Comparison of ENCODE assay signal across 9 cellular contexts in the genomic region with DNA sequence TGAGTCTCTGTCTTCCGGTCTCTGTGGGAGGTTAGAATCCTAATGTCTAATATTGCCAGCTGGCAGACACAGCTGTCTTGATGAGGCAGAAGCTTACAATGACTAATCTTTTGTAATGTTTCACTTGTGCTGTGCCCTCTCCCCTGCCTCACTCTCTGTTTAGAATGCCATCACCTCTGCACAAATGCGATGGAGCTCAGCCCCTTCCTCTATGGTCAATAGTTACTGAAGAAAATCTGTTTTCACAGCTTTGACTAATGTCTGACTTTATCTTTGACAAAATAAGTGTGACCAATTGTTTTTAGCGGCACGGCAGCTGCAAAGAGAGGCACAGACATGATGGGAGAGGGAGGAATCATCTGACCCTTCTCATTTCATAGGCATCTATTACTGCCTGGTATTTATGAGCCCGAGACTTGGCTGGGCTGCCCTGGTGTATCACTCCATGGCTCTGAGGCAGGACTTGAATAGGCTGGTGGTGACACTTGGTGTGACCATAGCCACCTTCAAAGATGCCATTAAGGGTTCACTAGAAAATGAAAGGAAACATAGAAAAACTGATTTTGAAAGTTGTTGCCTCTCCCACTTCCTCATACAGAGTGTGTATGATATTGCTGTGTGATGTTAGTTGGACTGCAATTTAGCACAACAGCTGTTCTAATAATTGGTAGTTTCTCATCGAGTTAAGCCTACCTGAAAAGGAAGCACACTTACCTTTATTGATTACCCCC.
A peak's percentile ranks its signal among the peaks of the same experiment; 100 is the strongest.
DNase-seq lines count a peak whose midpoint lies in the region; ATAC-seq and TF ChIP-seq lines count a peak whose summit lies in the region.
"Had no signal": no experiment of that assay in that cellular context is flagged by ENCODE, and none has a peak within 500 bp of the region (broad histone marks: within the 10 kb centered on the region; RNA-seq: fewer than 3 reads in every experiment).

No MANE protein-coding gene starts in this region.

- CTCF ChIA-PET in GM10248 (lab: Yijun Ruan, JAX) (interaction anchor here (1.5 kb wide), 1 partner anchor 12 kb away, joined by 4 read pairs; no protein-coding TSS in a partner anchor), HEK293T (lab: Yijun Ruan, JAX) (no interaction called here)

- DNase-seq in GM10248 (ENCODE audit: extremely low spot score) (peak; percentile 47), cardiac fibroblast (ENCODE audit: low read depth in 2 of 2) (peak; percentile 23 to 73), iPS-NIHi7 (ENCODE audit: extremely low spot score) (no peak), NCI-H1092 treated with DMSO at 0.1 percent for 48 hours (lab: John Stamatoyannopoulos, UW) (no peak), HEK293T (ENCODE audit: extremely low spot score) (no peak), cerebellar cortex (ENCODE audit: low spot score) (no peak)
- DNase-seq: DMS 273 treated with DMSO at 0.1 percent for 48 hours had no signal

- ATAC-seq in GM19463 (IDR thresholded peaks at IDR 0.05; ENCODE audit: unreplicated experiment): peak; percentile 74
- ATAC-seq in HG03175 (IDR thresholded peaks at IDR 0.05; ENCODE audit: unreplicated experiment): peak; percentile 72

- H3K4me3 ChIP-seq in cardiac fibroblast (replicated peaks in 1 of 2; ENCODE audit: low read depth in 2 of 2, low read length in 2 of 2): no peak overlapping the region

- TF ChIP-seq CTCF in GM10248 (IDR thresholded peaks at IDR 0.05; ENCODE audit: control extremely low read depth, extremely low read depth, low read depth, missing control alignments) (no peak), cardiac fibroblast (IDR thresholded peaks at IDR 0.05; ENCODE audit: low read depth, low read length) (no peak)

- POLR2A ChIA-PET in GM10248 (lab: Yijun Ruan, JAX): interaction anchor here (1.3 to 1.5 kb wide), 2 partner anchors 19 to 52 kb away, joined by 3 read pairs; no protein-coding TSS in a partner anchor
- POLR2A ChIA-PET in HEK293T (lab: Yijun Ruan, JAX): interaction anchor here (0.8 kb wide), 1 partner anchor 19 kb away, joined by 3 read pairs; no protein-coding TSS in a partner anchor

TF ChIP-seq in HEK293T, 16 proteins besides CTCF, POLR2A, EP300 and RAD21:
- TF ChIP-seq, protein P1, sequence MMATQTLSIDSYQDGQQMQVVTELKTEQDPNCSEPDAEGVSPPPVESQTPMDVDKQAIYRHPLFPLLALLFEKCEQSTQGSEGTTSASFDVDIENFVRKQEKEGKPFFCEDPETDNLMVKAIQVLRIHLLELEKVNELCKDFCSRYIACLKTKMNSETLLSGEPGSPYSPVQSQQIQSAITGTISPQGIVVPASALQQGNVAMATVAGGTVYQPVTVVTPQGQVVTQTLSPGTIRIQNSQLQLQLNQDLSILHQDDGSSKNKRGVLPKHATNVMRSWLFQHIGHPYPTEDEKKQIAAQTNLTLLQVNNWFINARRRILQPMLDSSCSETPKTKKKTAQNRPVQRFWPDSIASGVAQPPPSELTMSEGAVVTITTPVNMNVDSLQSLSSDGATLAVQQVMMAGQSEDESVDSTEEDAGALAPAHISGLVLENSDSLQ (IDR thresholded peaks at IDR 0.05): no peak
- TF ChIP-seq LEF1 (IDR thresholded peaks at IDR 0.05; ENCODE audit: borderline replicate concordance) (no peak), ELF4 (IDR thresholded peaks at IDR 0.05) (no peak), NFRKB (IDR thresholded peaks at IDR 0.05) (no peak), ZNF384 (IDR thresholded peaks at IDR 0.05) (no peak), SUZ12 (IDR thresholded peaks at IDR 0.05) (no peak), BHLHE40 (IDR thresholded peaks at IDR 0.05; ENCODE audit: borderline replicate concordance) (no peak), ARNT (IDR thresholded peaks at IDR 0.05) (no peak), HDGF (IDR thresholded peaks at IDR 0.05; ENCODE audit: borderline replicate concordance) (no peak), TARDBP (IDR thresholded peaks at IDR 0.05) (no peak), SP1 (IDR thresholded peaks at IDR 0.05) (no peak), FOXA1 (IDR thresholded peaks at IDR 0.05) (no peak), CTBP1 (IDR thresholded peaks at IDR 0.05; ENCODE audit: borderline replicate concordance) (no peak), FOXM1 (IDR thresholded peaks at IDR 0.05; ENCODE audit: borderline replicate concordance) (no peak), FOXK2 (IDR thresholded peaks at IDR 0.05) (no peak), L3MBTL2 (conservative IDR thresholded peaks at IDR 0.05) (no peak)

Comparison
In these comparisons a context has a peak if more than half of its experiments do, and no peak if none do; other contexts are left out.
1. DNase-seq: peak in GM10248 (single experiment) and cardiac fibroblast (2 of 2); none in iPS-NIHi7 (single experiment), NCI-H1092 treated with DMSO at 0.1 percent for 48 hours (single experiment), HEK293T (single experiment) and cerebellar cortex (single experiment).